Comparison of ENCODE assay signal across 35 cellular contexts in genomic region chr7:39304683-39305405, GRCh38.
DNase-seq lines count a peak whose midpoint lies in the region; ATAC-seq, FAIRE-seq and TF ChIP-seq lines count a peak whose summit lies in the region.
"Had no signal": no experiment of that assay in that cellular context is flagged by ENCODE, and none has a peak within 500 bp of the region (broad histone marks: within the 10 kb centered on the region; RNA-seq: fewer than 3 reads in every experiment).

No MANE protein-coding gene starts in this region.

- no peak overlapping the region for H3K4me3 Mint-ChIP-seq in nephron
- H3K4me3 Mint-ChIP-seq: activated CD4-positive, alpha-beta T cell treated with anti-CD3 and anti-CD28 coated beads, Interleukin-2, amount 10 ng/mL, durations not matched to agents 7 days and 5 days; activated naive CD8-positive, alpha-beta T cell treated with anti-CD3 and anti-CD28 coated beads, Interleukin-2, amount 10 ng/mL, durations not matched to agents 7 days and 5 days; activated T-cell treated with anti-CD3 and anti-CD28 coated beads, Interleukin-2, amount 50 U/mL, for 24 hours; natural killer cell had no signal

- no peak overlapping the region for H3K27ac ChIP-seq in GM23248
- H3K27ac ChIP-seq: BLaER1 treated with 17β-estradiol and CSF1 and Interleukin-3, amounts not matched to agents 10 nM and 100 nM; gastrocnemius medialis; psoas muscle; sigmoid colon; stomach; uterus; WERI-Rb-1 had no signal

- H3K4me3 ChIP-seq in GM23248 = no peak overlapping the region
- H3K4me3 ChIP-seq: BLaER1 treated with 17β-estradiol and CSF1 and Interleukin-3, amounts not matched to agents 10 nM and 100 nM; gastrocnemius medialis; lung; mucosa of descending colon; psoas muscle; sigmoid colon; stomach; uterus had no signal

- TF ChIP-seq CTCF in nephron (IDR thresholded peaks at IDR 0.05; ENCODE audit: unreplicated experiment in 3 of 3) = no peak

- no peak overlapping the region for H2AFZ ChIP-seq in GM23248

- WGBS in GM23248 (ENCODE audit: low coverage in 1 of 2, low lambda C conversion rate in 2 of 2, missing lambda C conversion rate in 2 of 2), 2 experiments = 34 to 39% methylated on average over 3 of the region's 3 CpGs

- no peaks in the 10 kb centered on the region for H3K4me1 ChIP-seq in GM23248 (ENCODE audit: insufficient read depth)
- H3K4me1 ChIP-seq: gastrocnemius medialis, psoas muscle, uterus had no signal

- H3K36me3 Mint-ChIP-seq in nephron (ENCODE audit: low read depth) = no peaks in the 10 kb centered on the region
- H3K36me3 Mint-ChIP-seq: activated naive CD8-positive, alpha-beta T cell treated with anti-CD3 and anti-CD28 coated beads, Interleukin-2, amount 10 ng/mL, durations not matched to agents 7 days and 5 days; natural killer cell had no signal

- no peaks in the 10 kb centered on the region for H3K9me3 Mint-ChIP-seq in nephron
- H3K9me3 Mint-ChIP-seq: activated CD4-positive, alpha-beta T cell treated with anti-CD3 and anti-CD28 coated beads, Interleukin-2, amount 10 ng/mL, durations not matched to agents 7 days and 5 days; activated naive CD8-positive, alpha-beta T cell treated with anti-CD3 and anti-CD28 coated beads, Interleukin-2, amount 10 ng/mL, durations not matched to agents 7 days and 5 days; activated T-cell treated with anti-CD3 and anti-CD28 coated beads, Interleukin-2, amount 50 U/mL, for 24 hours; natural killer cell had no signal

- TF ChIP-seq POLR2A in GM12891 (IDR thresholded peaks at IDR 0.05; ENCODE audit: low read depth, low read length) (no peak), GM18505 (IDR thresholded peaks at IDR 0.05; ENCODE audit: borderline replicate concordance, extremely low read depth, insufficient read depth, insufficient read length) (no peak)

- in situ Hi-C loops in GM23248 (cut with MboI) = no loop called here

- no peak for DNase-seq in GM12891 (ENCODE audit: insufficient read length, low spot score)
- DNase-seq in GM23248 = peak; percentile 27
- no peak for DNase-seq in medulla oblongata (ENCODE audit: extremely low spot score)
- DNase-seq: activated CD4-positive, alpha-beta T cell treated with anti-CD3 and anti-CD28 coated beads, Interleukin-2, amount 10 ng/mL, durations not matched to agents 7 days and 5 days; activated gamma-delta T cell treated with Interleukin-2 at 50 U/mL for 16 hours; activated naive CD8-positive, alpha-beta T cell treated with anti-CD3 and anti-CD28 coated beads, Interleukin-2, amount 10 ng/mL, durations not matched to agents 7 days and 5 days; activated T-cell treated with anti-CD3 and anti-CD28 coated beads, Interleukin-2, amount 50 U/mL, for 24 hours; aorta; COR-L47; gastrocnemius medialis; GF-D8; mucosa of descending colon; natural killer cell; NCI-H146; NCI-H446 treated with DMSO at 0.1 percent for 48 hours; occipital lobe; psoas muscle; SIG-M5; sigmoid colon; stimulated activated CD4-positive, alpha-beta T cell treated with anti-CD3 and anti-CD28 coated beads, Interleukin-12 subunit alpha, Interleukin-12 subunit beta, amount 100 ng/mL, for 4 hours; stimulated activated CD4-positive, alpha-beta T cell treated with anti-CD3 and anti-CD28 coated beads, Interleukin-4, amount 100 ng/mL, for 1 hour; stomach; SW 1271; uterus; WERI-Rb-1 had no signal

- H3K79me2 ChIP-seq in GM23248 (ENCODE audit: insufficient read depth) = no peaks in the 10 kb centered on the region

- no peaks in the 10 kb centered on the region for H3F3A ChIP-seq in GM23248 (ENCODE audit: insufficient read depth)

- H3K4me2 ChIP-seq in GM23248 (ENCODE audit: unreplicated experiment) = no peak overlapping the region
- H3K4me2 ChIP-seq: BLaER1 treated with 17β-estradiol and CSF1 and Interleukin-3, amounts not matched to agents 10 nM and 100 nM had no signal

- H4K20me1 ChIP-seq in GM23248 (ENCODE audit: insufficient read depth) = no peaks in the 10 kb centered on the region
- H4K20me1 ChIP-seq: BLaER1 treated with 17β-estradiol and CSF1 and Interleukin-3, amounts not matched to agents 10 nM and 100 nM had no signal

- H3K9me2 ChIP-seq in GM23248 (ENCODE audit: insufficient read depth) = no peaks in the 10 kb centered on the region

- H3K27me3 Mint-ChIP-seq in nephron (ENCODE audit: low read depth) = peaks cover 13% of the 10 kb centered on the region

- ATAC-seq in HG03460 (IDR thresholded peaks at IDR 0.05; ENCODE audit: unreplicated experiment) = peak; percentile 66
- no peak for ATAC-seq in HG02759 (IDR thresholded peaks at IDR 0.05; ENCODE audit: unreplicated experiment)
- ATAC-seq in GM18505 (IDR thresholded peaks at IDR 0.05; ENCODE audit: unreplicated experiment) = no peak
- ATAC-seq: gastrocnemius medialis, HCT116, HepG2, mucosa of descending colon, natural killer cell, psoas muscle had no signal

- H3K27ac Mint-ChIP-seq in nephron = peak overlapping the region in 2 of 3 experiments; percentile 21 to 42
- H3K27ac Mint-ChIP-seq: activated CD4-positive, alpha-beta T cell treated with anti-CD3 and anti-CD28 coated beads, Interleukin-2, amount 10 ng/mL, durations not matched to agents 7 days and 5 days; activated naive CD8-positive, alpha-beta T cell treated with anti-CD3 and anti-CD28 coated beads, Interleukin-2, amount 10 ng/mL, durations not matched to agents 7 days and 5 days; activated T-cell treated with anti-CD3 and anti-CD28 coated beads, Interleukin-2, amount 50 U/mL, for 24 hours; natural killer cell had no signal

- FAIRE-seq in GM12891 (lab: Jason Lieb, UNC) = no peak
- FAIRE-seq: colon, endothelial cell of umbilical vein, HepG2 had no signal

- no peak overlapping the region for H3K9ac ChIP-seq in GM23248
- H3K9ac ChIP-seq: BLaER1 treated with 17β-estradiol and CSF1 and Interleukin-3, amounts not matched to agents 10 nM and 100 nM had no signal

- peaks cover 36% of the 10 kb centered on the region for H3K4me1 Mint-ChIP-seq in nephron
- H3K4me1 Mint-ChIP-seq: activated CD4-positive, alpha-beta T cell treated with anti-CD3 and anti-CD28 coated beads, Interleukin-2, amount 10 ng/mL, durations not matched to agents 7 days and 5 days; activated naive CD8-positive, alpha-beta T cell treated with anti-CD3 and anti-CD28 coated beads, Interleukin-2, amount 10 ng/mL, durations not matched to agents 7 days and 5 days; natural killer cell had no signal

- no peaks in the 10 kb centered on the region for H3K36me3 ChIP-seq in GM23248 (ENCODE audit: low read depth)
- H3K36me3 ChIP-seq: BLaER1 treated with 17β-estradiol and CSF1 and Interleukin-3, amounts not matched to agents 10 nM and 100 nM; gastrocnemius medialis; sigmoid colon; stomach; uterus; WERI-Rb-1 had no signal

- no peaks in the 10 kb centered on the region for H3K9me3 ChIP-seq in GM23248 (ENCODE audit: low read depth)
- H3K9me3 ChIP-seq: gastrocnemius medialis, mucosa of descending colon, psoas muscle, stomach, uterus had no signal

- no peaks in the 10 kb centered on the region for H3K27me3 ChIP-seq in GM23248 (replicated peaks; ENCODE audit: insufficient read depth)
- H3K27me3 ChIP-seq: BLaER1 treated with 17β-estradiol and CSF1 and Interleukin-3, amounts not matched to agents 10 nM and 100 nM; gastrocnemius medialis; sigmoid colon; stomach had no signal

TF ChIP-seq in GM12891, 5 proteins besides CTCF, POLR2A, EP300 and RAD21:
- TF ChIP-seq TAF1 (IDR thresholded peaks at IDR 0.05; ENCODE audit: low read depth, low read length) (no peak), SPI1 (IDR thresholded peaks at IDR 0.05; ENCODE audit: low read depth, low read length) (peak; percentile 30; the same call in 1 of the 2 replicates)
TF ChIP-seq in GM12891: peak in this region for 1.
